Comparison of ENCODE assay signal across 10 cellular contexts in genomic region chr5:59760798-59761348, GRCh38.
A peak's percentile ranks its signal among the peaks of the same experiment; 100 is the strongest.
DNase-seq lines count a peak whose midpoint lies in the region; ATAC-seq and TF ChIP-seq lines count a peak whose summit lies in the region.
"Had no signal": no experiment of that assay in that cellular context is flagged by ENCODE, and none has a peak within 500 bp of the region (broad histone marks: within the 10 kb centered on the region; RNA-seq: fewer than 3 reads in every experiment).

No MANE protein-coding gene starts in this region.

- ATAC-seq in RWPE2 (ENCODE audit: low read depth) (peak; percentile 92), HG02588 (IDR thresholded peaks at IDR 0.05; ENCODE audit: unreplicated experiment) (no peak)

- 0 out of 2 replicates have a peak, but pooled peaks cover 3% of the 10 kb centered on the region for H3K27me3 Mint-ChIP-seq in HFFc6 (ENCODE audit: insufficient read depth)

- H3K27me3 ChIP-seq in RWPE2 (ENCODE audit: insufficient read depth, poor library complexity, severe bottlenecking) (no peaks in the 10 kb centered on the region), suprapubic skin (no peaks in the 10 kb centered on the region)

- peak overlapping the region; percentile 75 for H3K27ac ChIP-seq in RWPE2 (ENCODE audit: poor library complexity, severe bottlenecking)
- no peak overlapping the region for H3K27ac ChIP-seq in suprapubic skin

- DNase-seq in EL (peak; percentile 64), HFFc6 (peak; percentile 39), RWPE2 (ENCODE audit: low spot score) (peak; percentile 81), iris pigment epithelial cell (ENCODE audit: low read depth) (peak; percentile 94), NCI-H1436 treated with DMSO at 0.1 percent for 48 hours (lab: John Stamatoyannopoulos, UW) (no peak), suprapubic skin (ENCODE audit: low spot score in 2 of 2) (no peak), NCI-H748 (lab: John Stamatoyannopoulos, UW; ENCODE audit: unreplicated experiment) (no peak)
- DNase-seq: NCI-H69; stimulated activated CD8-positive, alpha-beta memory T cell treated with anti-CD3 and anti-CD28 coated beads, Interleukin-4, amount 100 ng/mL, for 48 hours had no signal

- H3K4me3 Mint-ChIP-seq in HFFc6 = no peak overlapping the region

- H3K9me3 ChIP-seq in RWPE2 (ENCODE audit: severe bottlenecking) (no peaks in the 10 kb centered on the region), suprapubic skin (no peaks in the 10 kb centered on the region)

- H3K4me1 ChIP-seq in RWPE2 (ENCODE audit: insufficient read depth, poor library complexity, severe bottlenecking) (peaks cover 56% of the 10 kb centered on the region), suprapubic skin (peaks cover 39% of the 10 kb centered on the region)

- no peak overlapping the region for H3K27ac Mint-ChIP-seq in HFFc6

- TF ChIP-seq EP300 in suprapubic skin (IDR thresholded peaks at IDR 0.05) = no peak

- no peak for TF ChIP-seq POLR2A in suprapubic skin (IDR thresholded peaks at IDR 0.05)

- no peaks in the 10 kb centered on the region for H3K9me3 Mint-ChIP-seq in HFFc6

- no peaks in the 10 kb centered on the region for H3K36me3 Mint-ChIP-seq in HFFc6 (ENCODE audit: low read depth)

- H3K4me3 ChIP-seq in RWPE2 (ENCODE audit: severe bottlenecking) = no peak overlapping the region
- no peak overlapping the region for H3K4me3 ChIP-seq in suprapubic skin

- 48% methylated on average over 2 of the region's 2 CpGs for WGBS in suprapubic skin

- TF ChIP-seq CTCF in HFFc6 (IDR thresholded peaks at IDR 0.05) (no peak), RWPE2 (IDR thresholded peaks at IDR 0.05; ENCODE audit: poor library complexity, severe bottlenecking) (no peak), suprapubic skin (IDR thresholded peaks at IDR 0.05) (no peak)

- H3K4me1 Mint-ChIP-seq in HFFc6 (ENCODE audit: low read depth) = 0 out of 2 replicates have a peak, but pooled peaks cover 6% of the 10 kb centered on the region

- peaks cover 8% of the 10 kb centered on the region; the same call in 1 of the 2 replicates for H3K36me3 ChIP-seq in RWPE2 (ENCODE audit: low read depth)
- H3K36me3 ChIP-seq in suprapubic skin = no peaks in the 10 kb centered on the region

Comparison
In these comparisons a context has a peak if more than half of its experiments do, and no peak if none do; other contexts are left out.
1. DNase-seq: peak in EL (single experiment), HFFc6 (single experiment), RWPE2 (single experiment) and iris pigment epithelial cell (single experiment); none in NCI-H1436 treated with DMSO at 0.1 percent for 48 hours (single experiment), suprapubic skin (0 of 2) and NCI-H748 (single experiment).